ENCODE assay signal across 8 cellular contexts in the genomic region with DNA sequence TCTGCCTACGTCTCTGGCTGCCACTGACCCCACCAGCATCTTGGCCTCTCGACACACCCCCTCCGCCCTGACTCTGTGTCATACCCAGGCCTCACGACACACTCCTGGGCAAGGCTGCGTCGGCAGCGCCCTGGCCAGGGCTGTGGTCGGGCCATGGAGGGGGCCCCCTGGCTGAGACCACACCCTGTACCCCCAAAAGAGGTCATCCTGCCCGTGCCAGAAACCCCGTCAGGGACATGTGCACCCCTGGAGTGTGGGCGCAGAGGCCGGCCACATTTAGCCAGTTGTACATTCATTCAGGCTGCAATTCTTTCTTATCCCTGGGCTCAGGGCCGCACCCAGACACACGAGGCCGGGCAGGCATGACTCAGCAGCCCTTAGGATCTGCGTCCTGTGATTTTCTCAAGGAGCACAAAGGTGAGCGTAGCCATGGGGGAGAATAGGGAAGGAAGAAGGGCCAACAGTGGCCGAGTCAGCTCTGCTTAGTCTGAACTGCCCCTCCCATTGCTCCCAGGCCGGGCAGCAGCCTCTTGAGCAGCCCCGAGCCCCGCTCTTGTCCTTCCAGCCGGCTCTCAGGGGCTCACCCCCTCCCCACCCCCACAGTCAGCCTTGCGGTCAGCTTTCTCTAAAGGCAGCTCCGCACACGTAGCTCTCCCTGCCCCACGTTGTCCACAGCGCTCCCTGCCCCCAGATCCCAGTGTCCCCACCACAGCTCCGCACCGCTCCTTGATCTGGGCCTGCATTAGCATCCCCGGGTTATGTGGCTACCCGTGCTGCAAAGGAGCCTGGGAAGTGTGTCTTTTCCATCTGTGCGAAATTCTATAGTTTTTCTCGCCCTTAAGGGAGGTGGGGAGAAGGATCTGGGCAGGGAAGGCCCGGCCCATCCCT. TPM values are rescaled to one million over a fixed set of nuclear protein-coding genes. Genes with fewer than 3 reads are reported as not detected.
A peak's percentile ranks its signal among the peaks of the same experiment; 100 is the strongest.
DNase-seq lines count a peak whose midpoint lies in the region; ATAC-seq and TF ChIP-seq lines count a peak whose summit lies in the region.
"Had no signal": no experiment of that assay in that cellular context is flagged by ENCODE, and none has a peak within 500 bp of the region (broad histone marks: within the 10 kb centered on the region; RNA-seq: fewer than 3 reads in every experiment).

No MANE protein-coding gene starts in this region.

- H3K4me1 ChIP-seq in adrenal gland (replicated peaks in 1 of 2) = peaks cover 0 to 11% of the 10 kb centered on the region in 2 donors
- peaks cover 11% of the 10 kb centered on the region for H3K4me1 ChIP-seq in suprapubic skin

- TF ChIP-seq POLR2A in adrenal gland (IDR thresholded peaks at IDR 0.05) (peak in 1 of 2 donors; percentile 32), suprapubic skin (IDR thresholded peaks at IDR 0.05) (no peak)

- intact Hi-C loops in adrenal gland (cut with DNase I) = no loop called here

- H3K4me3 ChIP-seq in adrenal gland (no peak overlapping the region), suprapubic skin (no peak overlapping the region)

- H3K9me3 ChIP-seq in adrenal gland (replicated peaks in 1 of 3) (no peaks in the 10 kb centered on the region), suprapubic skin (no peaks in the 10 kb centered on the region)

- DNase-seq in HUDEP-2 (lab: John Stamatoyannopoulos, UW; ENCODE audit: unreplicated experiment in 76 of 76) = peak in 73 of 76 experiments; percentile 29 to 91 (median 64)
- peak; percentile 63 to 84 (median 79) for DNase-seq in adrenal gland
- peak; percentile 40 for DNase-seq in iPS-NIHi7 (ENCODE audit: extremely low spot score)
- peak in 1 of 2 donors; percentile 75 for DNase-seq in suprapubic skin (ENCODE audit: low spot score in 2 of 2)
- no peak for DNase-seq in NK-92 treated with Interleukin-12 subunit alpha and Interleukin-12 subunit beta, amount 100 ng/mL, for 24 hours (lab: John Stamatoyannopoulos, UW)
- DNase-seq in medulla oblongata (ENCODE audit: extremely low spot score) = no peak
- DNase-seq: activated effector memory CD4-positive, alpha-beta T cell treated with Interleukin-2 at 50 U/mL for 16 hours had no signal

- 51 to 64% (median 57%) methylated on average over 20 to 34 of the region's 34 CpGs for WGBS in adrenal gland, 4 donors
- 53% methylated on average over 20 of the region's 34 CpGs for WGBS in suprapubic skin

- H3K36me3 ChIP-seq in adrenal gland (replicated peaks in 1 of 2) (peaks cover 0 to 5% of the 10 kb centered on the region in 2 donors), suprapubic skin (peaks cover 8% of the 10 kb centered on the region)

- H3K27me3 ChIP-seq in adrenal gland (no peaks in the 10 kb centered on the region), suprapubic skin (no peaks in the 10 kb centered on the region)

- no peak for TF ChIP-seq EP300 in suprapubic skin (IDR thresholded peaks at IDR 0.05)

- ATAC-seq in HG02610 (IDR thresholded peaks at IDR 0.05; ENCODE audit: unreplicated experiment) = no peak

- H3K27ac ChIP-seq in adrenal gland (peak overlapping the region in 3 of 5 donors; percentile 53 to 83 (median 76)), suprapubic skin (peak overlapping the region; percentile 49)

- no peak for TF ChIP-seq CTCF in adrenal gland (IDR thresholded peaks at IDR 0.05)
- no peak for TF ChIP-seq CTCF in suprapubic skin (IDR thresholded peaks at IDR 0.05)

RNA-seq across cellular contexts. Expression of a gene that starts 7.9 kb away (rescaled TPM):
- total RNA-seq in adrenal gland (10 to 100 TPM in 7 of 8 donors, 1 to 10 TPM in 1; 9.5 to 72.0 (median 39.4) TPM), suprapubic skin (10 to 100 TPM; 17.5 to 39.9 (median 27.9) TPM)
- 100 to 1,000 TPM; 116 to 143 (median 127) TPM for polyA plus RNA-seq in adrenal gland

RNA-seq across cellular contexts. Expression of a gene that starts 21.2 kb away (rescaled TPM):
- total RNA-seq in adrenal gland (10 to 100 TPM; 12.8 to 24.6 (median 19.8) TPM), suprapubic skin (10 to 100 TPM; 22.5 to 34.6 (median 28.4) TPM)
- polyA plus RNA-seq in adrenal gland = 10 to 100 TPM; 16.5 to 29.8 (median 22.9) TPM

RNA-seq across cellular contexts. Expression of a gene that starts 49.3 kb away (rescaled TPM):
- total RNA-seq in adrenal gland (100 to 1,000 TPM in 5 of 8 donors, 10 to 100 TPM in 3; 75.3 to 202 (median 123) TPM), suprapubic skin (10 to 100 TPM; 45.0 to 66.0 (median 57.4) TPM)
- polyA plus RNA-seq in adrenal gland = 10 to 100 TPM; 76.8 to 98.0 (median 92.5) TPM

Comparison
In these comparisons a context has a peak if more than half of its experiments do, and no peak if none do; other contexts are left out.
1. DNase-seq: peak in HUDEP-2 (73 of 76), adrenal gland (7 of 7) and iPS-NIHi7 (single experiment); none in NK-92 treated with Interleukin-12 subunit alpha and Interleukin-12 subunit beta, amount 100 ng/mL, for 24 hours (single experiment) and medulla oblongata (single experiment).